ENCODE assay signal across 20 cellular contexts in the genomic region with DNA sequence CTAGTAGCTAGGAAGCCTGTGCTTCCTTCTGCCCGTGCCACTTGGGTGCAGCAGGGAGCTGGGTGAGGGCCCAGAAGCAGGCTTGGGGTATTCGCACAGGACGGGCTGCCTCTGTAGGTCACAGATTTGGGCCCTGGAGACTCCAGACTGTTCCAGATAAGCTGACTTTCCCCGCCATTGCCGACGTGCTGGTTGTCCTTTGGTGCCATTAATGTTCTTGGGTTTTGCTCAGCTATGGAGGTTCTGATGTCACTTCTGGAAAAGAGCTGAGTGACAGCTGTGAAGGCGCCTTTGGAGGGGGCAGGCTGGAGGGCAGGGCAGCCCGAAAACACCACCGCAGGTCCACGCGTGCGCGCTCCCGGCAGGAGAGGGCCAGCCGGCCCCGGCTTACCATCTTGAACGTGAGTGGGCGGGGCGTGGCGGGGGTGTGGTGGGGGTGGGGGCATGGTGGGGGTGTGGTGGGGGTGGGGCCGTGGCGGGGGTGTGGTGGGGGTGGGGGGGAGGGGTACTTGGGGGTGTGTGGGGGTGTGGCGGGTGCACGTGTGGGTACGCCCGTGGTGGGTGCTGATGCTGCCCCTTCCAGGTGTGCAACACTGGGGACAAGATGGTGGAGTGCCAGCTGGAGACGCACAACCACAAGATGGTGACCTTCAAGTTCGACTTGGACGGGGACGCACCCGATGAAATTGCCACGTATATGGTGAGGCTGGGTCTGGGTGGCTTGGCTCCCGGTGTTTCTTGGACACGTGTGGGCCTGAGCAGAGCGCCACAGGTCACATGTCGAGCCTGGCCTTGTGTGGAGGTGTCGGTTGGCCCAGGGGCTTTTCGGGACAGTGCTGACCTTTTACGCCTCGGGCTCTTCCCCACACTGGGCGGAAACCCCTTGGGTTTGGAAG.
A peak's percentile ranks its signal among the peaks of the same experiment; 100 is the strongest.
DNase-seq lines count a peak whose midpoint lies in the region; ATAC-seq, FAIRE-seq and TF ChIP-seq lines count a peak whose summit lies in the region.
"Had no signal": no experiment of that assay in that cellular context is flagged by ENCODE, and none has a peak within 500 bp of the region (broad histone marks: within the 10 kb centered on the region; RNA-seq: fewer than 3 reads in every experiment).

No MANE protein-coding gene starts in this region.

- H3K4me1 Mint-ChIP-seq in stimulated activated memory B cell treated with anti-CD40 and anti-IgM and Interleukin-4, amounts not matched to agents 10 μg/mL and 1 μg/mL and 100 μg/mL, for 72 hours = peaks cover 12% of the 10 kb centered on the region

- TF ChIP-seq CTCF in colonic mucosa (IDR thresholded peaks at IDR 0.05) (no peak), pancreas (IDR thresholded peaks at IDR 0.05) (no peak)

- H3K4me3 ChIP-seq in colonic mucosa (no peak overlapping the region), pancreas (no peak overlapping the region)
- H3K4me3 ChIP-seq: A549, mucosa of descending colon, upper lobe of right lung had no signal

- H3K4me3 Mint-ChIP-seq in stimulated activated memory B cell treated with anti-CD40 and anti-IgM and Interleukin-4, amounts not matched to agents 10 μg/mL and 1 μg/mL and 100 μg/mL, for 72 hours = no peak overlapping the region
- H3K4me3 Mint-ChIP-seq: CD4-positive, alpha-beta T cell; T-helper 17 cell had no signal

- intact Hi-C loops in colonic mucosa (cut with DNase I) = no loop called here
- intact Hi-C loops in pancreas (cut with DNase I) = loop anchor here in 1 of 3 donors (10.0 kb wide), 1 partner anchor 49 kb away; no protein-coding TSS in a partner anchor

- H3K36me3 Mint-ChIP-seq in stimulated activated memory B cell treated with anti-CD40 and anti-IgM and Interleukin-4, amounts not matched to agents 10 μg/mL and 1 μg/mL and 100 μg/mL, for 72 hours = no peaks in the 10 kb centered on the region

- no peaks in the 10 kb centered on the region for H3K36me3 ChIP-seq in colonic mucosa
- H3K36me3 ChIP-seq in pancreas = peaks cover 0 to 16% (median 0%) of the 10 kb centered on the region in 3 donors
- H3K36me3 ChIP-seq: upper lobe of right lung had no signal

- H3K4me1 ChIP-seq in colonic mucosa = peaks cover 8% of the 10 kb centered on the region
- H3K4me1 ChIP-seq in pancreas = peaks cover 9 to 21% (median 14%) of the 10 kb centered on the region in 3 donors
- H3K4me1 ChIP-seq: A549, upper lobe of right lung had no signal

- H3K9me3 ChIP-seq in colonic mucosa = no peaks in the 10 kb centered on the region
- H3K9me3 ChIP-seq in pancreas = no peaks in the 10 kb centered on the region
- H3K9me3 ChIP-seq: A549, mucosa of descending colon, upper lobe of right lung had no signal

- H3K27ac ChIP-seq in colonic mucosa (no peak overlapping the region), pancreas (peak overlapping the region in 3 of 4 donors; percentile 20 to 63 (median 54))
- H3K27ac ChIP-seq: A549, upper lobe of right lung had no signal

- H3K27ac Mint-ChIP-seq in stimulated activated memory B cell treated with anti-CD40 and anti-IgM and Interleukin-4, amounts not matched to agents 10 μg/mL and 1 μg/mL and 100 μg/mL, for 72 hours = no peak overlapping the region
- H3K27ac Mint-ChIP-seq: CD4-positive, alpha-beta T cell; T-helper 17 cell had no signal

- peak; percentile 1 for DNase-seq in activated CD4-positive, alpha-beta T cell treated with anti-CD3 and anti-CD28 coated beads for 1 hour
- DNase-seq in activated CD4-positive, alpha-beta T cell treated with anti-CD3 and anti-CD28 coated beads, Interleukin-2, amount 50 U/mL, for 1 hour = no peak
- DNase-seq in GM12891 (ENCODE audit: insufficient read length, low spot score) = peak; percentile 8
- DNase-seq in colonic mucosa = peak; percentile 17
- DNase-seq in pancreas = peak in 3 of 6 donors; percentile 8 to 54 (median 12)
- no peak for DNase-seq in NCI-H146 (lab: John Stamatoyannopoulos, UW)
- DNase-seq: CD4-positive, alpha-beta T cell; central memory CD4-positive, alpha-beta T cell; DND-41; GOT3; hypothalamus; Karpas-422; NCI-H1417 treated with DMSO at 0.1 percent for 48 hours; NCI-H345; T-helper 17 cell; upper lobe of right lung had no signal

- no peaks in the 10 kb centered on the region for H3K9me3 Mint-ChIP-seq in stimulated activated memory B cell treated with anti-CD40 and anti-IgM and Interleukin-4, amounts not matched to agents 10 μg/mL and 1 μg/mL and 100 μg/mL, for 72 hours
- H3K9me3 Mint-ChIP-seq: CD4-positive, alpha-beta T cell had no signal

- no peak for TF ChIP-seq POLR2A in GM12891 (IDR thresholded peaks at IDR 0.05; ENCODE audit: low read depth, low read length)

- 91 to 94% methylated on average over 32 to 38 of the region's 41 CpGs for WGBS in pancreas, 2 donors

- no peak overlapping the region for H3K9ac ChIP-seq in colonic mucosa (ENCODE audit: low read depth in 2 of 2, low read length in 2 of 2)

- ATAC-seq in pancreas = no peak
- ATAC-seq in stimulated activated memory B cell treated with anti-CD40 and anti-IgM and Interleukin-4, amounts not matched to agents 10 μg/mL and 1 μg/mL and 100 μg/mL, for 72 hours = no peak
- ATAC-seq in GM18858 (IDR thresholded peaks at IDR 0.05; ENCODE audit: unreplicated experiment) = no peak
- ATAC-seq: A549, T-helper 17 cell, upper lobe of right lung had no signal

- H3K27me3 ChIP-seq in colonic mucosa (no peaks in the 10 kb centered on the region), pancreas (no peaks in the 10 kb centered on the region)

- peaks cover 17% of the 10 kb centered on the region for H3K27me3 Mint-ChIP-seq in stimulated activated memory B cell treated with anti-CD40 and anti-IgM and Interleukin-4, amounts not matched to agents 10 μg/mL and 1 μg/mL and 100 μg/mL, for 72 hours
- H3K27me3 Mint-ChIP-seq: CD4-positive, alpha-beta T cell had no signal

- FAIRE-seq in GM12891 (lab: Jason Lieb, UNC) = no peak
- FAIRE-seq in pancreas (lab: Jason Lieb, UNC) = no peak
- FAIRE-seq: A549 had no signal

TF ChIP-seq in GM12891, 5 proteins besides CTCF, POLR2A, EP300 and RAD21:
- TF ChIP-seq PAX5 (IDR thresholded peaks at IDR 0.05; ENCODE audit: insufficient read depth, low read length, severe bottlenecking) (no peak), TAF1 (IDR thresholded peaks at IDR 0.05; ENCODE audit: low read depth, low read length) (no peak), SPI1 (IDR thresholded peaks at IDR 0.05; ENCODE audit: low read depth, low read length) (no peak), POLR2AphosphoS5 (IDR thresholded peaks at IDR 0.05; ENCODE audit: low read depth, low read length) (no peak), POU2F2 (IDR thresholded peaks at IDR 0.05; ENCODE audit: low read depth, low read length) (no peak)

Comparison
In these comparisons a context has a peak if more than half of its experiments do, and no peak if none do; other contexts are left out.
1. DNase-seq: peak in activated CD4-positive, alpha-beta T cell treated with anti-CD3 and anti-CD28 coated beads for 1 hour (single experiment), GM12891 (single experiment) and colonic mucosa (single experiment); none in activated CD4-positive, alpha-beta T cell treated with anti-CD3 and anti-CD28 coated beads, Interleukin-2, amount 50 U/mL, for 1 hour (single experiment) and NCI-H146 (single experiment).